In the genomic region with DNA sequence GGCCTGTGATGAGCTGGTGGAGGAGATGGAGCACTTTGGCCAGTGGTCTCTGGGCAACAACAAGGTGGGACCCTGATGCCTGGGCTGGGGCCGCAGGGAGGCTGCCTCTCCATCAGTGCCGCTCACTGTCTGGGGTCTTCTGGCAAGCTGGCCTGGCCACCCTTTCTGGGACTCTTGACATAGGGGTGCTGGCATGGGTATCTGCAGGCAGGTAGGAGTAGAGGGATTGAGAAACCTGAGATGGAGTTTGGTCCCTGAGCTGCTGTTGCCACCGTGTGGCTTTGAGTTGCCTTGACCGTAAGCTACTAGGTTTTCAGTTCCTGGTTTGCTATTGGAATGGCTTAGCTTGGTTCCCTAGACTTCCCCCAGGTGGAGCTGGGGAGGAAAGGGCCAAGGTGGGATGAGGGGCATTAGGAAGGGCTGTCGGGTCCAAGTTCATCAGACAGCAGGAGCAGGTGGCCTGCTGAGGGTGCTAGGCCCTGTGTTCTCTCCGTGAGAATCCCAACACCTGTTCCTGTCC, we compare ENCODE assay signal across 1 cellular context.
A peak's percentile ranks its signal among the peaks of the same experiment; 100 is the strongest.
TF ChIP-seq lines count a peak whose summit lies in the region.

No MANE protein-coding gene starts in this region.

TF ChIP-seq in A549, 52 proteins besides CTCF, POLR2A, EP300 and RAD21:
- TF ChIP-seq MAZ (IDR thresholded peaks at IDR 0.05; ENCODE audit: borderline replicate concordance, low read depth, low read length) (no peak), SMC3 (IDR thresholded peaks at IDR 0.05) (peak; percentile 37; the same call in 1 of the 3 replicates), MYC (IDR thresholded peaks at IDR 0.05; ENCODE audit: borderline replicate concordance, low read length) (no peak), KDM5A (IDR thresholded peaks at IDR 0.05) (no peak), HDAC2 (IDR thresholded peaks at IDR 0.05) (no peak), NPAS2 (CRISPR knock-in tag; IDR thresholded peaks at IDR 0.05; ENCODE audit: borderline replicate concordance) (no peak), GATA3 (IDR thresholded peaks at IDR 0.05; ENCODE audit: borderline replicate concordance) (no peak), FOSL2 (IDR thresholded peaks at IDR 0.05) (no peak), FOSL2 (CRISPR knock-in tag; IDR thresholded peaks at IDR 0.05) (no peak), RARB (CRISPR knock-in tag; IDR thresholded peaks at IDR 0.05) (no peak), ZC3H11A (IDR thresholded peaks at IDR 0.05) (no peak), CEBPB (IDR thresholded peaks at IDR 0.05) (peak in 1 of 2 experiments; percentile 30; a peak in 1 of 4 replicates), ZNF302 (CRISPR knock-in tag; IDR thresholded peaks at IDR 0.05) (no peak), CHD4 (IDR thresholded peaks at IDR 0.05; ENCODE audit: borderline replicate concordance) (no peak)
- TF ChIP-seq, protein P1, sequence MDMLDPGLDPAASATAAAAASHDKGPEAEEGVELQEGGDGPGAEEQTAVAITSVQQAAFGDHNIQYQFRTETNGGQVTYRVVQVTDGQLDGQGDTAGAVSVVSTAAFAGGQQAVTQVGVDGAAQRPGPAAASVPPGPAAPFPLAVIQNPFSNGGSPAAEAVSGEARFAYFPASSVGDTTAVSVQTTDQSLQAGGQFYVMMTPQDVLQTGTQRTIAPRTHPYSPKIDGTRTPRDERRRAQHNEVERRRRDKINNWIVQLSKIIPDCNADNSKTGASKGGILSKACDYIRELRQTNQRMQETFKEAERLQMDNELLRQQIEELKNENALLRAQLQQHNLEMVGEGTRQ (IDR thresholded peaks at IDR 0.05), result no peak
- TF ChIP-seq, protein P2, sequence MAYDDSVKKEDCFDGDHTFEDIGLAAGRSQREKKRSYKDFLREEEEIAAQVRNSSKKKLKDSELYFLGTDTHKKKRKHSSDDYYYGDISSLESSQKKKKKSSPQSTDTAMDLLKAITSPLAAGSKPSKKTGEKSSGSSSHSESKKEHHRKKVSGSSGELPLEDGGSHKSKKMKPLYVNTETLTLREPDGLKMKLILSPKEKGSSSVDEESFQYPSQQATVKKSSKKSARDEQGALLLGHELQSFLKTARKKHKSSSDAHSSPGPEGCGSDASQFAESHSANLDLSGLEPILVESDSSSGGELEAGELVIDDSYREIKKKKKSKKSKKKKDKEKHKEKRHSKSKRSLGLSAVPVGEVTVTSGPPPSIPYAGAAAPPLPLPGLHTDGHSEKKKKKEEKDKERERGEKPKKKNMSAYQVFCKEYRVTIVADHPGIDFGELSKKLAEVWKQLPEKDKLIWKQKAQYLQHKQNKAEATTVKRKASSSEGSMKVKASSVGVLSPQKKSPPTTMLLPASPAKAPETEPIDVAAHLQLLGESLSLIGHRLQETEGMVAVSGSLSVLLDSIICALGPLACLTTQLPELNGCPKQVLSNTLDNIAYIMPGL (CRISPR knock-in tag; IDR thresholded peaks at IDR 0.05; ENCODE audit: borderline replicate concordance), result no peak
- TF ChIP-seq, protein P3, sequence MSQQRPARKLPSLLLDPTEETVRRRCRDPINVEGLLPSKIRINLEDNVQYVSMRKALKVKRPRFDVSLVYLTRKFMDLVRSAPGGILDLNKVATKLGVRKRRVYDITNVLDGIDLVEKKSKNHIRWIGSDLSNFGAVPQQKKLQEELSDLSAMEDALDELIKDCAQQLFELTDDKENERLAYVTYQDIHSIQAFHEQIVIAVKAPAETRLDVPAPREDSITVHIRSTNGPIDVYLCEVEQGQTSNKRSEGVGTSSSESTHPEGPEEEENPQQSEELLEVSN (IDR thresholded peaks at IDR 0.05; ENCODE audit: borderline replicate concordance, low read depth), result no peak
TF ChIP-seq in A549: peak in this region for 2.
